ENCODE assay signal across 14 cellular contexts in genomic region chr5:6905423-6905822, GRCh38.
"Had no signal": no experiment of that assay in that cellular context is flagged by ENCODE, and none has a peak within 500 bp of the region (broad histone marks: within the 10 kb centered on the region; RNA-seq: fewer than 3 reads in every experiment).

No MANE protein-coding gene starts in this region.

- H3K9me3 ChIP-seq: left lung, upper lobe of right lung had no signal

- H3K4me1 ChIP-seq: left lung, parathyroid adenoma, upper lobe of right lung had no signal

- H3K27ac ChIP-seq: brain microvascular endothelial cell, left lung, parathyroid adenoma, upper lobe of right lung had no signal

- H3K36me3 ChIP-seq: brain microvascular endothelial cell, left lung, upper lobe of right lung had no signal

- ATAC-seq: activated naive CD4-positive, alpha-beta T cell treated with anti-CD3 and anti-CD28 coated beads, Interleukin-2, amount 50 U/mL, for 72 hours; left lung; SK-N-SH treated with all-trans-retinoic acid at 6 μM for 48 hours; stimulated activated memory B cell treated with anti-CD40 and anti-IgM and Interleukin-4, amounts not matched to agents 10 μg/mL and 1 μg/mL and 100 μg/mL, for 72 hours; upper lobe of right lung had no signal

- DNase-seq: activated T-cell treated with anti-CD3 and anti-CD28 coated beads, Interleukin-2, amount 50 U/mL, for 1 hour; amniotic stem cell; brain microvascular endothelial cell; dermis blood vessel endothelial cell; erythroblast; left lung; naive B cell; stimulated activated CD4-positive, alpha-beta T cell treated with anti-CD3 and anti-CD28 coated beads, Interleukin-1b, Interleukin-23, amount 100 ng/mL, for 48 hours; substantia nigra; upper lobe of right lung had no signal

- H3K4me3 ChIP-seq: left lung, upper lobe of right lung had no signal

- H3K27me3 ChIP-seq: brain microvascular endothelial cell had no signal
